In genomic region chr10:26455567-26456315, GRCh38 we compare ENCODE assay signal across 13 cellular contexts. TPM values are rescaled to one million over a fixed set of nuclear protein-coding genes. Genes with fewer than 3 reads are reported as not detected.
DNase-seq lines count a peak whose midpoint lies in the region; ATAC-seq, FAIRE-seq and TF ChIP-seq lines count a peak whose summit lies in the region.
"Had no signal": no experiment of that assay in that cellular context is flagged by ENCODE, and none has a peak within 500 bp of the region (broad histone marks: within the 10 kb centered on the region; RNA-seq: fewer than 3 reads in every experiment).

No MANE protein-coding gene starts in this region.

- H3F3A ChIP-seq in OCI-LY1 (ENCODE audit: insufficient read depth, low read length) = no peaks in the 10 kb centered on the region

- DNase-seq in A549 (ENCODE audit: low read depth in 1 of 2, low spot score in 1 of 2) (no peak), GM03348 (ENCODE audit: low spot score) (peak; percentile 41), DMS53 (lab: John Stamatoyannopoulos, UW) (no peak)
- no peak for DNase-seq in central memory CD8-positive, alpha-beta T cell (ENCODE audit: low spot score in 2 of 2)
- DNase-seq: KG1, PC-3 had no signal

- peaks cover 14% of the 10 kb centered on the region for H3K36me3 Mint-ChIP-seq in central memory CD8-positive, alpha-beta T cell (ENCODE audit: insufficient read depth)
- H3K36me3 Mint-ChIP-seq: mesothelial cell of epicardium had no signal

- peak overlapping the region; percentile 61 for H3K9ac ChIP-seq in OCI-LY1 (ENCODE audit: low read length)

- H3K4me1 ChIP-seq in A549 = 0 out of 3 replicates have a peak, but pooled peaks cover 5% of the 10 kb centered on the region
- peaks cover 56% of the 10 kb centered on the region for H3K4me1 ChIP-seq in OCI-LY1 (ENCODE audit: insufficient read depth, low read length, severe bottlenecking)
- H3K4me1 ChIP-seq: ascending aorta, prostate gland had no signal

- no peaks in the 10 kb centered on the region for H3K27me3 ChIP-seq in OCI-LY1 (ENCODE audit: insufficient read depth, low read length)
- H3K27me3 ChIP-seq: ascending aorta had no signal

- TF ChIP-seq RAD21 in A549 (conservative IDR thresholded peaks at IDR 0.05 in 1 of 2, IDR thresholded peaks at IDR 0.05 in 1 of 2) = no peak

- WGBS in A549 (ENCODE audit: missing lambda C conversion rate) = 74% methylated on average over 7 of the region's 7 CpGs

- H3K9me3 ChIP-seq in A549 (no peaks in the 10 kb centered on the region), OCI-LY1 (ENCODE audit: low read length) (0 out of 2 replicates have a peak, but pooled peaks cover 3% of the 10 kb centered on the region)
- H3K9me3 ChIP-seq: ascending aorta, prostate gland had no signal

- POLR2A ChIA-PET in A549 (lab: Yijun Ruan, JAX) = no interaction called here

- peak overlapping the region; percentile 38 for H3K4me3 Mint-ChIP-seq in central memory CD8-positive, alpha-beta T cell
- H3K4me3 Mint-ChIP-seq: mesothelial cell of epicardium had no signal

- H3K4me2 ChIP-seq in A549 (no peak overlapping the region), OCI-LY1 (ENCODE audit: low read length) (peak overlapping the region; percentile 64)

- ATAC-seq in A549 (no peak), HG03432 (IDR thresholded peaks at IDR 0.05; ENCODE audit: unreplicated experiment) (no peak), HG03175 (IDR thresholded peaks at IDR 0.05; ENCODE audit: unreplicated experiment) (no peak), GM19395 (IDR thresholded peaks at IDR 0.05; ENCODE audit: unreplicated experiment) (no peak)
- ATAC-seq in central memory CD8-positive, alpha-beta T cell (replicated peaks; ENCODE audit: extremely low read depth, poor library complexity, severe bottlenecking) = no peak
- ATAC-seq: PC-3 had no signal

- no peak for FAIRE-seq in A549 (lab: Jason Lieb, UNC)

- H3K9me2 ChIP-seq in OCI-LY1 (ENCODE audit: low read depth, low read length) = no peaks in the 10 kb centered on the region

- H3K27ac Mint-ChIP-seq in central memory CD8-positive, alpha-beta T cell (ENCODE audit: low read depth) = peak overlapping the region; percentile 88
- H3K27ac Mint-ChIP-seq: mesothelial cell of epicardium had no signal

- CTCF ChIA-PET in A549 (lab: Yijun Ruan, JAX) = interaction anchor here (1.0 to 1.2 kb wide), 2 partner anchors 25 to 102 kb away, joined by 3 read pairs; no protein-coding TSS in a partner anchor

- no peak for TF ChIP-seq POLR2A in A549 (IDR thresholded peaks at IDR 0.05; ENCODE audit: low read length)

- H3K9me3 Mint-ChIP-seq in central memory CD8-positive, alpha-beta T cell = no peaks in the 10 kb centered on the region

- H3K79me2 ChIP-seq in OCI-LY1 (ENCODE audit: insufficient read depth, low read length) = peaks cover 92% of the 10 kb centered on the region

- no peaks in the 10 kb centered on the region for H3K27me3 Mint-ChIP-seq in central memory CD8-positive, alpha-beta T cell

- H3K36me3 ChIP-seq in OCI-LY1 (ENCODE audit: insufficient read depth, low read length) = peaks cover 56% of the 10 kb centered on the region
- H3K36me3 ChIP-seq: ascending aorta, prostate gland had no signal

- H2AFZ ChIP-seq in OCI-LY1 (ENCODE audit: low read length) = no peak overlapping the region

- TF ChIP-seq EP300 in A549 (IDR thresholded peaks at IDR 0.05) = no peak

- peaks cover 71% of the 10 kb centered on the region for H3K4me1 Mint-ChIP-seq in central memory CD8-positive, alpha-beta T cell
- H3K4me1 Mint-ChIP-seq: mesothelial cell of epicardium had no signal

- no peak for TF ChIP-seq CTCF in A549 (IDR thresholded peaks at IDR 0.05)
- no peak for TF ChIP-seq CTCF in OCI-LY1 (IDR thresholded peaks at IDR 0.05; ENCODE audit: low read length)

- H4K20me1 ChIP-seq in OCI-LY1 (ENCODE audit: insufficient read depth, low read length) = no peaks in the 10 kb centered on the region

- no peak overlapping the region for H3K4me3 ChIP-seq in A549
- peak overlapping the region; percentile 35 for H3K4me3 ChIP-seq in OCI-LY1 (ENCODE audit: low read depth, low read length, poor library complexity, severe bottlenecking)
- H3K4me3 ChIP-seq: ascending aorta, prostate gland had no signal

- H3K27ac ChIP-seq in A549 (no peak overlapping the region), OCI-LY1 (ENCODE audit: low read depth, low read length, poor library complexity, severe bottlenecking) (peak overlapping the region; percentile 98)
- H3K27ac ChIP-seq: ascending aorta, prostate gland had no signal

TF ChIP-seq in A549, 52 proteins besides CTCF, POLR2A, EP300 and RAD21:
- TF ChIP-seq MAFK (IDR thresholded peaks at IDR 0.05; ENCODE audit: partially characterized antibody) (peak; percentile 82), PBX3 (IDR thresholded peaks at IDR 0.05) (no peak), POLR2AphosphoS2 (conservative IDR thresholded peaks at IDR 0.05; ENCODE audit: low read length) (no peak), HES2 (IDR thresholded peaks at IDR 0.05) (no peak)

RNA-seq across cellular contexts. Expression of gene APBB1IP, which starts 17.6 kb away (rescaled TPM):
- polyA plus RNA-seq in A549 (2011; rRNA removed) (0.96 and 1.2 TPM in 2 replicates), A549 (2017; fragmentation: RNase III; extraction: RNeasy Plus Mini Kit Qiagen cat#74134 plus additional on column Dnase treatment) (6.6 to 9.2 TPM (median 7.5 TPM) in 3 replicates)
- 0.58 and 0.69 TPM in 2 replicates for polyA plus RNA-seq in A549 (2012; cell fraction: cytosol; rRNA removed)
- polyA plus RNA-seq in A549 (2012; cell fraction: nucleus; rRNA removed) = 0.74 and 0.97 TPM in 2 replicates
- 1.1 and 1.2 TPM in 2 replicates for polyA minus RNA-seq in A549 (2011; rRNA and poly(A)+ RNA removed)
